ENCODE assay signal across 8 cellular contexts in the genomic region with DNA sequence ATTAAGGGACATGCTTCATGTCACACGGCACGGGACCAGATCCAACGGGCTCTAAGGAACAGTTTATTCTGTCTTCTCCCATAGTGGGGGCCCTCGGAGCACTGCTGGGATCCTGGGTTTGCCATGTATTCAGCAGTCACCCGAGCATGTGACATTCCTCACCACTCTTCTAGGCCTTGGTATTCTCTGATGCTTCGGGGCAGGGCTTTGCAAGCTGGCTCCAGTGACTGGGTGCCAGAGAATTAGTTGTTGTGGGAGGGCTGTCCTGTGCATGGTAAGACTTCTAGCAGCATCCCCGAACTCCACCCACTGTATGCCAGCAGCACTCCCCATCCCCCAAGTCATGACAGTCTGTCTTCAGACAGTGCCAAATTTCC. TPM values are rescaled to one million over a fixed set of nuclear protein-coding genes. Genes with fewer than 3 reads are reported as not detected.
A peak's percentile ranks its signal among the peaks of the same experiment; 100 is the strongest.
DNase-seq lines count a peak whose midpoint lies in the region; ATAC-seq and TF ChIP-seq lines count a peak whose summit lies in the region.

No MANE protein-coding gene starts in this region.

- no peak for TF ChIP-seq CTCF in RWPE2 (IDR thresholded peaks at IDR 0.05; ENCODE audit: poor library complexity, severe bottlenecking)
- TF ChIP-seq CTCF in spleen (IDR thresholded peaks at IDR 0.05 in 8 of 11, conservative IDR thresholded peaks at IDR 0.05 in 3 of 11), result no peak

- TF ChIP-seq POLR2A in spleen (IDR thresholded peaks at IDR 0.05), result no peak

- DNase-seq in DMS 273 treated with DMSO at 0.1 percent for 48 hours (lab: John Stamatoyannopoulos, UW) (peak; percentile 57), RWPE2 (ENCODE audit: low spot score) (peak; percentile 95), fibroblast of the conjunctiva (ENCODE audit: low read depth) (peak; percentile 76), renal cortical epithelial cell (ENCODE audit: low read depth) (peak; percentile 89), spleen (no peak), kidney glomerular epithelial cell (lab: John Stamatoyannopoulos, UW) (no peak), activated T-cell treated with anti-CD3 and anti-CD28 coated beads for 4 hours (no peak)

- intact Hi-C loops in spleen (cut with DNase I; ENCODE audit: low total_unique reads), result no loop called here

- H3K9me3 ChIP-seq in RWPE2 (ENCODE audit: severe bottlenecking), result no peaks in the 10 kb centered on the region
- H3K9me3 ChIP-seq in spleen, result no peaks in the 10 kb centered on the region

- H3K4me1 ChIP-seq in RWPE2 (ENCODE audit: insufficient read depth, poor library complexity, severe bottlenecking), result peaks cover 33% of the 10 kb centered on the region
- H3K4me1 ChIP-seq in spleen, result peaks cover 0 to 2% (median 0%) of the 10 kb centered on the region in 6 donors

- H3K27me3 ChIP-seq in RWPE2 (ENCODE audit: insufficient read depth, poor library complexity, severe bottlenecking) (no peaks in the 10 kb centered on the region), spleen (replicated peaks in 1 of 7) (peaks cover 0 to 9% (median 0%) of the 10 kb centered on the region in 7 donors)

- H3K27ac ChIP-seq in RWPE2 (ENCODE audit: poor library complexity, severe bottlenecking), result peak overlapping the region; percentile 84
- H3K27ac ChIP-seq in spleen, result no peak overlapping the region

- ATAC-seq in RWPE2 (ENCODE audit: low read depth) (peak; percentile 85), HG02852 (IDR thresholded peaks at IDR 0.05; ENCODE audit: unreplicated experiment) (no peak)

- H3K36me3 ChIP-seq in RWPE2 (ENCODE audit: low read depth) (no peaks in the 10 kb centered on the region), spleen (no peaks in the 10 kb centered on the region)

- H3K4me3 ChIP-seq in RWPE2 (ENCODE audit: severe bottlenecking), result no peak overlapping the region
- no peak overlapping the region for H3K4me3 ChIP-seq in spleen

- WGBS in spleen, 5 donors, result 64 to 83% (median 77%) methylated on average over 7 of the region's 7 CpGs

RNA-seq across cellular contexts. Expression of a gene that starts 5.4 kb away (rescaled TPM):
- 0.10 TPM in 1 of 2 replicates, not detected in the other for total RNA-seq in renal cortical epithelial cell
- total RNA-seq in spleen, result 1 to 10 TPM in 4 of 7 donors, under 1 TPM in 2, not detected in 1; 0.51 to 7.4 (median 1.5) TPM
- polyA plus RNA-seq in spleen, result 10 to 100 TPM in 1 of 3 donors, 1 to 10 TPM in 2; 1.3 to 10.6 (median 5.7) TPM

RNA-seq across cellular contexts. Expression of a gene that starts 25.1 kb away (rescaled TPM):
- total RNA-seq in renal cortical epithelial cell (2.1 and 4.6 TPM in 2 replicates), spleen (under 1 TPM in 5 of 7 donors, not detected in 2; 0.17 to 0.92 (median 0.47) TPM)
- under 1 TPM in 2 of 3 donors, not detected in 1; 0.06 to 0.08 TPM for polyA plus RNA-seq in spleen

Comparison
In these comparisons a context has a peak if more than half of its experiments do, and no peak if none do; other contexts are left out.
1. DNase-seq: peak in DMS 273 treated with DMSO at 0.1 percent for 48 hours (single experiment), RWPE2 (single experiment), fibroblast of the conjunctiva (single experiment) and renal cortical epithelial cell (single experiment); none in spleen (single experiment), kidney glomerular epithelial cell (single experiment) and activated T-cell treated with anti-CD3 and anti-CD28 coated beads for 4 hours (single experiment).